10 cellular contexts compared by ENCODE assay signal in the genomic region with DNA sequence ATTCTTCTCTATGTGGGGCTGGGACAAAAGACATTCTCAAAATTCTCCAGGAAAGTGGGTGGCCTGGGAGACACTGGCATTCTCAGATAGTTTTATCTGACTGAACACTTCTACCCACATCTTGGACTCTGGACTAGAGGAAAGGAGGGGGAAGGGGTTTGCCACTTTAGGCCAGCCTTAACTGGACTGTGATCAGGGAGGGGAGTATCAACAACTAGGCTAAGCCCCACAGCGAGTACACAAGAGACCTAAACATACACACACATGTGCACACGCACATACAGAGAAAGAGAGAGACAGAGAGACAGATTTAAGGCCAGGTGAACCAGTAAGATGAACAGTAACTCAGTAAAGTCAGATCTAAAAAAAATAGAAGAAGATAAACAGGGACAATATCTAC. TPM values are rescaled to one million over a fixed set of nuclear protein-coding genes. Genes with fewer than 3 reads are reported as not detected.
DNase-seq lines count a peak whose midpoint lies in the region; ATAC-seq, FAIRE-seq and TF ChIP-seq lines count a peak whose summit lies in the region.
"Had no signal": no experiment of that assay in that cellular context is flagged by ENCODE, and none has a peak within 500 bp of the region (broad histone marks: within the 10 kb centered on the region; RNA-seq: fewer than 3 reads in every experiment).

No MANE protein-coding gene starts in this region.

- POLR2A ChIA-PET in HepG2 (lab: Yijun Ruan, JAX) = interaction anchor here (0.5 kb wide), 1 partner anchor 109 kb away, joined by 3 read pairs; no protein-coding TSS in a partner anchor

- H3K4me1 ChIP-seq in left ventricle myocardium inferior = peaks cover 49% of the 10 kb centered on the region
- H3K4me1 ChIP-seq in HepG2 (ENCODE audit: insufficient read depth, low read length) = peaks cover 33% of the 10 kb centered on the region
- peaks cover 3 to 30% (median 18%) of the 10 kb centered on the region in 4 donors for H3K4me1 ChIP-seq in transverse colon
- H3K4me1 ChIP-seq in osteoblast (ENCODE audit: insufficient read depth, low read length) = peaks cover 16% of the 10 kb centered on the region

- FAIRE-seq in HepG2 (lab: Jason Lieb, UNC) = peak; percentile 87
- FAIRE-seq: endometrium, GM12878 had no signal

- TF ChIP-seq CTCF in left ventricle myocardium inferior (IDR thresholded peaks at IDR 0.05; ENCODE audit: borderline replicate concordance) (no peak), HepG2 (CRISPR knock-in tag; IDR thresholded peaks at IDR 0.05) (no peak), transverse colon (IDR thresholded peaks at IDR 0.05) (no peak), osteoblast (IDR thresholded peaks at IDR 0.05; ENCODE audit: extremely low read depth, low read depth, low read length) (no peak)

- H3K27ac ChIP-seq in left ventricle myocardium inferior (replicated peaks) (peak overlapping the region; percentile 92), HepG2 (ENCODE audit: extremely low read length, insufficient read depth, low read length) (peak overlapping the region; percentile 55), transverse colon (peak overlapping the region; percentile 63 to 87 (median 78)), osteoblast (ENCODE audit: low read depth, low read length) (no peak overlapping the region)

- CTCF ChIA-PET in HepG2 (lab: Yijun Ruan, JAX; ENCODE audit: low intra/inter-chr PET ratio, low total read pairs) = no interaction called here

- H3K36me3 ChIP-seq in left ventricle myocardium inferior (no peaks in the 10 kb centered on the region), HepG2 (replicated peaks in 1 of 2; ENCODE audit: control insufficient read depth in 1 of 2, insufficient read depth in 2 of 2, low read length in 2 of 2) (no peaks in the 10 kb centered on the region), transverse colon (no peaks in the 10 kb centered on the region), osteoblast (ENCODE audit: insufficient read depth, low read length) (no peaks in the 10 kb centered on the region)

- H3K27me3 ChIP-seq in left ventricle myocardium inferior (ENCODE audit: low read depth) = no peaks in the 10 kb centered on the region
- H3K27me3 ChIP-seq in HepG2 (ENCODE audit: control insufficient read depth in 1 of 2, insufficient read depth in 2 of 2, low read length in 2 of 2) = no peaks in the 10 kb centered on the region
- H3K27me3 ChIP-seq in transverse colon = peaks cover 9% of the 10 kb centered on the region
- peaks cover 11% of the 10 kb centered on the region for H3K27me3 ChIP-seq in osteoblast (ENCODE audit: insufficient read depth, low read length)

- H4K20me1 ChIP-seq in HepG2 (ENCODE audit: insufficient read depth, low read length) (no peaks in the 10 kb centered on the region), osteoblast (ENCODE audit: insufficient read depth, low read length) (peaks cover 2% of the 10 kb centered on the region)

- TF ChIP-seq EP300 in HepG2 (IDR thresholded peaks at IDR 0.05; ENCODE audit: low read depth in 2 of 2, low read length in 2 of 2) (no peak), HepG2 (CRISPR knock-in tag; IDR thresholded peaks at IDR 0.05; ENCODE audit: borderline replicate concordance) (no peak), transverse colon (IDR thresholded peaks at IDR 0.05; ENCODE audit: low read depth) (no peak)

- H2AFZ ChIP-seq in HepG2 (ENCODE audit: low read length) = peak overlapping the region; percentile 46
- H2AFZ ChIP-seq in osteoblast (ENCODE audit: low read length) = no peak overlapping the region

- H3K9ac ChIP-seq in HepG2 (ENCODE audit: insufficient read depth, low read depth, low read length) = peak overlapping the region; percentile 56; the same call in 1 of the 2 replicates

- DNase-seq in left ventricle myocardium inferior = no peak
- no peak for DNase-seq in left cardiac atrium
- DNase-seq in HepG2 (ENCODE audit: low spot score) = peak; percentile 64
- no peak for DNase-seq in transverse colon
- no peak for DNase-seq in NCI-H1436 treated with DMSO at 0.1 percent for 48 hours (lab: John Stamatoyannopoulos, UW)
- no peak for DNase-seq in osteoblast (ENCODE audit: insufficient read length, low spot score, missing footprints)
- DNase-seq: NCI-H1105 treated with DMSO at 0.1 percent for 48 hours had no signal

- in situ Hi-C loops in HepG2 (cut with HindIII; ENCODE audit: extremely low pct_ligation_motif_present, low pct_unique_long_range_greater_than_20kb) (no loop called here), transverse colon (cut with MboI; ENCODE audit: low pct_ligation_motif_present in 1 of 4, low pct_unique_long_range_greater_than_20kb in 1 of 4, low sequenced_read_pairs in 3 of 4) (no loop called here)

- WGBS in HepG2 (ENCODE audit: low lambda C conversion rate) = 5% methylated on average over 2 of the region's 2 CpGs
- 88 to 96% methylated on average over 1 to 2 of the region's 2 CpGs for WGBS in transverse colon (ENCODE audit: low coverage in 1 of 2), 2 donors

- no peaks in the 10 kb centered on the region for H3K9me3 ChIP-seq in left ventricle myocardium inferior (replicated peaks)
- H3K9me3 ChIP-seq in HepG2 (ENCODE audit: low read length) = no peaks in the 10 kb centered on the region
- H3K9me3 ChIP-seq in transverse colon = no peaks in the 10 kb centered on the region
- H3K9me3 ChIP-seq in osteoblast (ENCODE audit: low read depth, low read length) = no peaks in the 10 kb centered on the region

- TF ChIP-seq POLR2A in HepG2 (IDR thresholded peaks at IDR 0.05; ENCODE audit: insufficient read depth in 1 of 2, low read depth in 2 of 2, low read length in 2 of 2) (no peak), transverse colon (IDR thresholded peaks at IDR 0.05) (no peak)

- intact Hi-C loops in left ventricle myocardium inferior (cut with micrococcal nuclease) = no loop called here
- intact Hi-C loops in left cardiac atrium (cut with DNase I) = no loop called here
- intact Hi-C loops in HepG2 (cut with micrococcal nuclease; ENCODE audit: unreplicated experiment) = loop anchor here (5.0 kb wide), 1 partner anchor 135 kb away; no protein-coding TSS in a partner anchor
- intact Hi-C loops in transverse colon (cut with DNase I; ENCODE audit: low total_unique reads) = no loop called here

- no peak for TF ChIP-seq RAD21 in HepG2 (CRISPR knock-in tag; IDR thresholded peaks at IDR 0.05)

- H3K79me2 ChIP-seq in HepG2 (ENCODE audit: insufficient read depth, low read length) (no peaks in the 10 kb centered on the region), osteoblast (ENCODE audit: insufficient read depth, low read length) (no peaks in the 10 kb centered on the region)

- H3K4me2 ChIP-seq in HepG2 (ENCODE audit: low read depth, low read length) (peak overlapping the region; percentile 95), osteoblast (ENCODE audit: insufficient read depth, low read length) (no peak overlapping the region)

- peak overlapping the region; percentile 90 for H3K4me3 ChIP-seq in left ventricle myocardium inferior
- H3K4me3 ChIP-seq in HepG2 (replicated peaks in 1 of 3; ENCODE audit: insufficient read depth in 1 of 3, low read depth in 2 of 3, low read length in 3 of 3) = peak overlapping the region; percentile 68 to 77 (median 73)
- H3K4me3 ChIP-seq in transverse colon = no peak overlapping the region
- no peak overlapping the region for H3K4me3 ChIP-seq in osteoblast (ENCODE audit: insufficient read depth, low read length)

- no TSS peak for BruUV-seq in HepG2 (replicated peaks; lab: Mats Ljungman, UMichigan)

- ATAC-seq in left cardiac atrium = no peak
- peak; percentile 19 for ATAC-seq in HepG2

RNA-seq across cellular contexts. Expression of a gene that starts 1.3 kb away (rescaled TPM):
- total RNA-seq in left ventricle myocardium inferior = 77.7 TPM
- 10 to 100 TPM; 23.6 to 37.0 TPM for total RNA-seq in left cardiac atrium
- total RNA-seq in HepG2 (2016; rRNA removed; fragmentation: Illumina TruSeq; extraction: Trizol) = 0.80 and 1.4 TPM in 2 replicates
- total RNA-seq in HepG2 (2016; cell fraction: cytosol; rRNA removed; fragmentation: Illumina TruSeq; extraction: Trizol; ENCODE audit: low read depth) = 0.18 and 0.91 TPM in 2 replicates
- total RNA-seq in HepG2 (2016; cell fraction: insoluble cytoplasmic fraction; rRNA removed; fragmentation: Illumina TruSeq; extraction: Trizol) = 0.36 and 1.7 TPM in 2 replicates
- 0.90 and 1.2 TPM in 2 replicates for total RNA-seq in HepG2 (2016; cell fraction: membrane; rRNA removed; fragmentation: Illumina TruSeq; extraction: Trizol)
- total RNA-seq in HepG2 (2016; cell fraction: nucleus; rRNA removed; fragmentation: Illumina TruSeq; extraction: Trizol) = 1.4 and 2.4 TPM in 2 replicates
- 2.9 and 4.2 TPM in 2 replicates for polyA plus RNA-seq in HepG2 (2011; rRNA removed)
- polyA plus RNA-seq in HepG2 (2011; cell fraction: cytosol; rRNA removed) = 2.1 and 2.4 TPM in 2 replicates
- 26.7 and 30.1 TPM in 2 replicates for polyA plus RNA-seq in HepG2 (2011; cell fraction: nucleus; rRNA removed)
- polyA plus RNA-seq in HepG2 (2012) = 3.9 and 7.8 TPM in 2 replicates
- 0.38 and 0.52 TPM in 2 replicates for polyA plus RNA-seq in HepG2 (2016; cell fraction: cytosol; fragmentation: Illumina TruSeq; extraction: Trizol; ENCODE audit: low read depth)
- polyA plus RNA-seq in HepG2 (2016; cell fraction: insoluble cytoplasmic fraction; fragmentation: Illumina TruSeq; extraction: Trizol; ENCODE audit: low read depth) = 0.48 and 0.49 TPM in 2 replicates
- 0.21 and 0.29 TPM in 2 replicates for polyA plus RNA-seq in HepG2 (2016; cell fraction: membrane; fragmentation: Illumina TruSeq; extraction: Trizol; ENCODE audit: low read depth)
- 9.7 and 11.7 TPM in 2 replicates for polyA plus RNA-seq in HepG2 (2016; cell fraction: nucleus; fragmentation: Illumina TruSeq; extraction: Trizol; ENCODE audit: insufficient read depth, low read depth)
- polyA minus RNA-seq in HepG2 (2011; rRNA and poly(A)+ RNA removed; ENCODE audit: low replicate concordance) = 5.1 and 8.8 TPM in 2 replicates
- 2.0 and 2.4 TPM in 2 replicates for polyA minus RNA-seq in HepG2 (2011; cell fraction: cytosol; rRNA and poly(A)+ RNA removed)
- 6.8 and 8.5 TPM in 2 replicates for polyA minus RNA-seq in HepG2 (2011; cell fraction: nucleus; rRNA and poly(A)+ RNA removed)
- 10 to 100 TPM in 1 of 4 donors, 1 to 10 TPM in 3; 1.8 to 16.3 (median 2.9) TPM for total RNA-seq in transverse colon
- total RNA-seq in osteoblast = 1.5 and 2.2 TPM in 2 replicates

RNA-seq across cellular contexts. Expression of a gene that starts 8.8 kb away (rescaled TPM):
- total RNA-seq in left ventricle myocardium inferior (0.88 TPM), left cardiac atrium (1 to 10 TPM; 2.1 to 5.3 TPM), HepG2 (2016; rRNA removed; fragmentation: Illumina TruSeq; extraction: Trizol) (not detected in 2 replicates), transverse colon (1 to 10 TPM; 2.0 to 5.2 (median 4.2) TPM), osteoblast (not detected in 2 replicates)
- not detected in 2 replicates for total RNA-seq in HepG2 (2016; cell fraction: cytosol; rRNA removed; fragmentation: Illumina TruSeq; extraction: Trizol; ENCODE audit: low read depth)
- total RNA-seq in HepG2 (2016; cell fraction: insoluble cytoplasmic fraction; rRNA removed; fragmentation: Illumina TruSeq; extraction: Trizol) = not detected in 2 replicates
- total RNA-seq in HepG2 (2016; cell fraction: membrane; rRNA removed; fragmentation: Illumina TruSeq; extraction: Trizol) = not detected in 2 replicates
- total RNA-seq in HepG2 (2016; cell fraction: nucleus; rRNA removed; fragmentation: Illumina TruSeq; extraction: Trizol) = not detected in 2 replicates
- polyA plus RNA-seq in HepG2 (2011; rRNA removed) = not detected in 2 replicates
- not detected in 2 replicates for polyA plus RNA-seq in HepG2 (2011; cell fraction: cytosol; rRNA removed)
- not detected in 2 replicates for polyA plus RNA-seq in HepG2 (2011; cell fraction: nucleus; rRNA removed)
- polyA plus RNA-seq in HepG2 (2012) = 0.12 and 0.27 TPM in 2 replicates
- not detected in 2 replicates for polyA plus RNA-seq in HepG2 (2016; cell fraction: cytosol; fragmentation: Illumina TruSeq; extraction: Trizol; ENCODE audit: low read depth)
- polyA plus RNA-seq in HepG2 (2016; cell fraction: insoluble cytoplasmic fraction; fragmentation: Illumina TruSeq; extraction: Trizol; ENCODE audit: low read depth) = not detected in 2 replicates
- polyA plus RNA-seq in HepG2 (2016; cell fraction: membrane; fragmentation: Illumina TruSeq; extraction: Trizol; ENCODE audit: low read depth) = not detected in 2 replicates
- polyA plus RNA-seq in HepG2 (2016; cell fraction: nucleus; fragmentation: Illumina TruSeq; extraction: Trizol; ENCODE audit: insufficient read depth, low read depth) = not detected in 2 replicates
- not detected in 2 replicates for polyA minus RNA-seq in HepG2 (2011; rRNA and poly(A)+ RNA removed; ENCODE audit: low replicate concordance)
- not detected in 2 replicates for polyA minus RNA-seq in HepG2 (2011; cell fraction: cytosol; rRNA and poly(A)+ RNA removed)
- not detected in 2 replicates for polyA minus RNA-seq in HepG2 (2011; cell fraction: nucleus; rRNA and poly(A)+ RNA removed)
- polyA plus RNA-seq: BJ had no signal

RNA-seq across cellular contexts. Expression of a gene that starts 18.0 kb away (rescaled TPM):
- total RNA-seq in left ventricle myocardium inferior (12.0 TPM), left cardiac atrium (10 to 100 TPM in 1 of 2 donors, 1 to 10 TPM in 1; 9.7 to 10.3 TPM), HepG2 (2016; rRNA removed; fragmentation: Illumina TruSeq; extraction: Trizol) (3.8 TPM in 2 replicates), transverse colon (10 to 100 TPM in 1 of 4 donors, 1 to 10 TPM in 3; 1.4 to 15.7 (median 7.3) TPM), osteoblast (10.6 and 12.7 TPM in 2 replicates)
- 0.97 and 1.5 TPM in 2 replicates for total RNA-seq in HepG2 (2016; cell fraction: cytosol; rRNA removed; fragmentation: Illumina TruSeq; extraction: Trizol; ENCODE audit: low read depth)
- 4.2 and 4.6 TPM in 2 replicates for total RNA-seq in HepG2 (2016; cell fraction: insoluble cytoplasmic fraction; rRNA removed; fragmentation: Illumina TruSeq; extraction: Trizol)
- total RNA-seq in HepG2 (2016; cell fraction: membrane; rRNA removed; fragmentation: Illumina TruSeq; extraction: Trizol) = 2.6 and 2.8 TPM in 2 replicates
- total RNA-seq in HepG2 (2016; cell fraction: nucleus; rRNA removed; fragmentation: Illumina TruSeq; extraction: Trizol) = 1.9 and 3.5 TPM in 2 replicates
- 4.6 and 4.8 TPM in 2 replicates for polyA plus RNA-seq in HepG2 (2011; rRNA removed)
- polyA plus RNA-seq in HepG2 (2011; cell fraction: cytosol; rRNA removed) = 4.2 and 4.4 TPM in 2 replicates
- polyA plus RNA-seq in HepG2 (2011; cell fraction: nucleus; rRNA removed) = 4.2 and 5.0 TPM in 2 replicates
- 4.3 and 6.0 TPM in 2 replicates for polyA plus RNA-seq in HepG2 (2012)
- polyA plus RNA-seq in HepG2 (2016; cell fraction: cytosol; fragmentation: Illumina TruSeq; extraction: Trizol; ENCODE audit: low read depth) = 0.29 and 0.60 TPM in 2 replicates
- polyA plus RNA-seq in HepG2 (2016; cell fraction: insoluble cytoplasmic fraction; fragmentation: Illumina TruSeq; extraction: Trizol; ENCODE audit: low read depth) = 4.1 and 6.6 TPM in 2 replicates
- 1.2 and 1.4 TPM in 2 replicates for polyA plus RNA-seq in HepG2 (2016; cell fraction: membrane; fragmentation: Illumina TruSeq; extraction: Trizol; ENCODE audit: low read depth)
- polyA plus RNA-seq in HepG2 (2016; cell fraction: nucleus; fragmentation: Illumina TruSeq; extraction: Trizol; ENCODE audit: insufficient read depth, low read depth) = 3.3 and 4.5 TPM in 2 replicates
- polyA minus RNA-seq in HepG2 (2011; rRNA and poly(A)+ RNA removed; ENCODE audit: low replicate concordance) = 6.4 and 8.2 TPM in 2 replicates
- 4.5 and 7.3 TPM in 2 replicates for polyA minus RNA-seq in HepG2 (2011; cell fraction: cytosol; rRNA and poly(A)+ RNA removed)
- polyA minus RNA-seq in HepG2 (2011; cell fraction: nucleus; rRNA and poly(A)+ RNA removed) = 8.2 and 9.5 TPM in 2 replicates

RNA-seq across cellular contexts. Expression of a gene that starts 18.3 kb away (rescaled TPM):
- total RNA-seq in left ventricle myocardium inferior (19.4 TPM), left cardiac atrium (10 to 100 TPM; 19.4 to 20.9 TPM), HepG2 (2016; rRNA removed; fragmentation: Illumina TruSeq; extraction: Trizol) (31.5 and 32.5 TPM in 2 replicates), transverse colon (10 to 100 TPM in 3 of 4 donors, 1 to 10 TPM in 1; 9.0 to 35.4 (median 25.1) TPM), osteoblast (25.3 and 26.8 TPM in 2 replicates)
- total RNA-seq in HepG2 (2016; cell fraction: cytosol; rRNA removed; fragmentation: Illumina TruSeq; extraction: Trizol; ENCODE audit: low read depth) = 23.8 and 23.9 TPM in 2 replicates
- total RNA-seq in HepG2 (2016; cell fraction: insoluble cytoplasmic fraction; rRNA removed; fragmentation: Illumina TruSeq; extraction: Trizol) = 31.6 and 33.4 TPM in 2 replicates
- total RNA-seq in HepG2 (2016; cell fraction: membrane; rRNA removed; fragmentation: Illumina TruSeq; extraction: Trizol) = 17.9 and 18.4 TPM in 2 replicates
- total RNA-seq in HepG2 (2016; cell fraction: nucleus; rRNA removed; fragmentation: Illumina TruSeq; extraction: Trizol) = 15.4 and 17.5 TPM in 2 replicates
- 16.3 and 17.5 TPM in 2 replicates for polyA plus RNA-seq in HepG2 (2011; rRNA removed)
- 9.5 and 10.7 TPM in 2 replicates for polyA plus RNA-seq in HepG2 (2011; cell fraction: cytosol; rRNA removed)
- polyA plus RNA-seq in HepG2 (2011; cell fraction: nucleus; rRNA removed) = 19.4 and 25.2 TPM in 2 replicates
- 20.2 and 21.0 TPM in 2 replicates for polyA plus RNA-seq in HepG2 (2012)
- 20.0 and 20.1 TPM in 2 replicates for polyA plus RNA-seq in HepG2 (2016; cell fraction: cytosol; fragmentation: Illumina TruSeq; extraction: Trizol; ENCODE audit: low read depth)
- 32.9 and 37.1 TPM in 2 replicates for polyA plus RNA-seq in HepG2 (2016; cell fraction: insoluble cytoplasmic fraction; fragmentation: Illumina TruSeq; extraction: Trizol; ENCODE audit: low read depth)
- polyA plus RNA-seq in HepG2 (2016; cell fraction: membrane; fragmentation: Illumina TruSeq; extraction: Trizol; ENCODE audit: low read depth) = 16.4 and 19.5 TPM in 2 replicates
- polyA plus RNA-seq in HepG2 (2016; cell fraction: nucleus; fragmentation: Illumina TruSeq; extraction: Trizol; ENCODE audit: insufficient read depth, low read depth) = 33.6 and 40.3 TPM in 2 replicates
- polyA minus RNA-seq in HepG2 (2011; rRNA and poly(A)+ RNA removed; ENCODE audit: low replicate concordance) = 5.6 and 16.1 TPM in 2 replicates
- 3.4 and 5.4 TPM in 2 replicates for polyA minus RNA-seq in HepG2 (2011; cell fraction: cytosol; rRNA and poly(A)+ RNA removed)
- polyA minus RNA-seq in HepG2 (2011; cell fraction: nucleus; rRNA and poly(A)+ RNA removed) = 5.4 and 8.8 TPM in 2 replicates

RNA-seq across cellular contexts. Expression of a gene that starts 28.1 kb away (rescaled TPM):
- total RNA-seq in left ventricle myocardium inferior (not detected), left cardiac atrium (not detected), HepG2 (2016; rRNA removed; fragmentation: Illumina TruSeq; extraction: Trizol) (not detected in 2 replicates), transverse colon (not detected), osteoblast (0.36 TPM in 1 of 2 replicates, not detected in the other)
- 0.62 TPM in 1 of 2 replicates, not detected in the other for total RNA-seq in HepG2 (2016; cell fraction: cytosol; rRNA removed; fragmentation: Illumina TruSeq; extraction: Trizol; ENCODE audit: low read depth)
- total RNA-seq in HepG2 (2016; cell fraction: insoluble cytoplasmic fraction; rRNA removed; fragmentation: Illumina TruSeq; extraction: Trizol) = 0.39 TPM in 1 of 2 replicates, not detected in the other
- not detected in 2 replicates for total RNA-seq in HepG2 (2016; cell fraction: membrane; rRNA removed; fragmentation: Illumina TruSeq; extraction: Trizol)
- total RNA-seq in HepG2 (2016; cell fraction: nucleus; rRNA removed; fragmentation: Illumina TruSeq; extraction: Trizol) = not detected in 2 replicates
- 0.61 and 0.66 TPM in 2 replicates for polyA plus RNA-seq in HepG2 (2011; rRNA removed)
- 0.09 and 0.12 TPM in 2 replicates for polyA plus RNA-seq in HepG2 (2011; cell fraction: cytosol; rRNA removed)
- polyA plus RNA-seq in HepG2 (2011; cell fraction: nucleus; rRNA removed) = 0.37 TPM in 1 of 2 replicates, not detected in the other
- polyA plus RNA-seq in HepG2 (2012) = 0.31 TPM in 1 of 2 replicates, not detected in the other
- not detected in 2 replicates for polyA plus RNA-seq in HepG2 (2016; cell fraction: cytosol; fragmentation: Illumina TruSeq; extraction: Trizol; ENCODE audit: low read depth)
- not detected in 2 replicates for polyA plus RNA-seq in HepG2 (2016; cell fraction: insoluble cytoplasmic fraction; fragmentation: Illumina TruSeq; extraction: Trizol; ENCODE audit: low read depth)
- not detected in 2 replicates for polyA plus RNA-seq in HepG2 (2016; cell fraction: membrane; fragmentation: Illumina TruSeq; extraction: Trizol; ENCODE audit: low read depth)
- polyA plus RNA-seq in HepG2 (2016; cell fraction: nucleus; fragmentation: Illumina TruSeq; extraction: Trizol; ENCODE audit: insufficient read depth, low read depth) = not detected in 2 replicates
- not detected in 2 replicates for polyA minus RNA-seq in HepG2 (2011; rRNA and poly(A)+ RNA removed; ENCODE audit: low replicate concordance)
- polyA minus RNA-seq in HepG2 (2011; cell fraction: cytosol; rRNA and poly(A)+ RNA removed) = not detected in 2 replicates
- not detected in 2 replicates for polyA minus RNA-seq in HepG2 (2011; cell fraction: nucleus; rRNA and poly(A)+ RNA removed)

Comparison
In these comparisons a context has a peak if more than half of its experiments do, and no peak if none do; other contexts are left out.
1. H3K4me3 ChIP-seq: peak in left ventricle myocardium inferior (single experiment) and HepG2 (3 of 3); none in transverse colon (0 of 4) and osteoblast (single experiment).